ENCODE assay signal across 11 cellular contexts in genomic region chr12:58364389-58365086, GRCh38.
DNase-seq lines count a peak whose midpoint lies in the region; ATAC-seq, FAIRE-seq and TF ChIP-seq lines count a peak whose summit lies in the region.
"Had no signal": no experiment of that assay in that cellular context is flagged by ENCODE, and none has a peak within 500 bp of the region (broad histone marks: within the 10 kb centered on the region; RNA-seq: fewer than 3 reads in every experiment).

No MANE protein-coding gene starts in this region.

- ATAC-seq in SK-N-SH treated with all-trans-retinoic acid at 6 μM for 48 hours (peak; percentile 94), HG03139 (IDR thresholded peaks at IDR 0.05; ENCODE audit: unreplicated experiment) (no peak), GM18505 (IDR thresholded peaks at IDR 0.05; ENCODE audit: unreplicated experiment) (no peak)
- ATAC-seq: upper lobe of right lung had no signal

- DNase-seq in SHP77 (lab: John Stamatoyannopoulos, UW): peak; percentile 10 to 21
- no peak for DNase-seq in SHP77 treated with DMSO at 0.1 percent for 48 hours (lab: John Stamatoyannopoulos, UW)
- DNase-seq in foreskin melanocyte: peak; percentile 12
- peak; percentile 80 for DNase-seq in urothelium cell line (ENCODE audit: low spot score)
- DNase-seq in GF-D8 (lab: John Stamatoyannopoulos, UW): no peak
- DNase-seq: activated naive CD8-positive, alpha-beta T cell treated with anti-CD3 and anti-CD28 coated beads for 36 hours; head of caudate nucleus; upper lobe of right lung had no signal

- no peak for FAIRE-seq in urothelium cell line (lab: Jason Lieb, UNC)

- no peak for TF ChIP-seq POLR2A in GM18505 (IDR thresholded peaks at IDR 0.05; ENCODE audit: borderline replicate concordance, extremely low read depth, insufficient read depth, insufficient read length)

TF ChIP-seq in SK-N-SH treated with all-trans-retinoic acid at 6 μM for 48 hours, 23 proteins besides CTCF, POLR2A, EP300 and RAD21:
- TF ChIP-seq PPARA (CRISPR knock-in tag; IDR thresholded peaks at IDR 0.05; ENCODE audit: borderline replicate concordance) (no peak), SNAI2 (CRISPR knock-in tag; IDR thresholded peaks at IDR 0.05) (no peak), RARB (CRISPR knock-in tag; IDR thresholded peaks at IDR 0.05) (no peak), ESRRG (CRISPR knock-in tag; IDR thresholded peaks at IDR 0.05) (no peak), ZNF565 (CRISPR knock-in tag; conservative IDR thresholded peaks at IDR 0.05; ENCODE audit: low read depth) (no peak), PATZ1 (CRISPR knock-in tag; IDR thresholded peaks at IDR 0.05; ENCODE audit: borderline replicate concordance) (no peak), TOX (CRISPR knock-in tag; IDR thresholded peaks at IDR 0.05; ENCODE audit: borderline replicate concordance) (no peak), TSHZ2 (CRISPR knock-in tag; IDR thresholded peaks at IDR 0.05) (no peak), ZC3H10 (CRISPR knock-in tag; IDR thresholded peaks at IDR 0.05) (no peak), ZNF70 (CRISPR knock-in tag; IDR thresholded peaks at IDR 0.05) (no peak), ZFP30 (CRISPR knock-in tag; IDR thresholded peaks at IDR 0.05) (no peak), ISL1 (CRISPR knock-in tag; IDR thresholded peaks at IDR 0.05) (no peak), OSR1 (CRISPR knock-in tag; IDR thresholded peaks at IDR 0.05) (no peak), POU6F1 (CRISPR knock-in tag; IDR thresholded peaks at IDR 0.05; ENCODE audit: borderline replicate concordance, low read depth) (no peak), GLIS3 (CRISPR knock-in tag; IDR thresholded peaks at IDR 0.05) (no peak)

Comparison
In these comparisons a context has a peak if more than half of its experiments do, and no peak if none do; other contexts are left out.
1. DNase-seq: peak in SHP77 (2 of 2), foreskin melanocyte (single experiment) and urothelium cell line (single experiment); none in SHP77 treated with DMSO at 0.1 percent for 48 hours (single experiment) and GF-D8 (single experiment).